ENCODE assay signal across 36 cellular contexts in the genomic region with DNA sequence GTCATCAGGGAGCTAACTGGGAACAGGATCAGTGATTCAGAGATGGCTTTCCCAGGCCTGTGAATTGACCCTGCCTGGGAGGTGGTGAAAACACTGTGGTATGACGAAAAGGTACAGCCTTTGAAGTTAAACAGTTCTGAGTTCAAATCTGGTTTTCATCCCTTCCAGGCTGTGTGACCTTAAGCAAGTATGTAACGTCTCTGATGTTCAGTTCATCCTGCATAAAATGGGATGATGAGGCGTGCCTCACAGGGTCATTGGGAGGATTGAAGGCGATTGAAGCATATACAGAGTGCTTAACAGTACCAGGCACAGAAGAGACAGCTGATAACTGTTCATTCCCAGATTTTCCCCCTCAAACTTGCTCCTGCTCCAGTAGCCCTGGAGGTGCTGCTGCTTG.
"Had no signal": no experiment of that assay in that cellular context is flagged by ENCODE, and none has a peak within 500 bp of the region (broad histone marks: within the 10 kb centered on the region; RNA-seq: fewer than 3 reads in every experiment).

No MANE protein-coding gene starts in this region.

- DNase-seq: activated CD4-positive, alpha-beta memory T cell treated with anti-CD3 and anti-CD28 coated beads, Interleukin-2, amount 10 ng/mL, durations not matched to agents 7 days and 5 days; activated CD4-positive, alpha-beta T cell treated with anti-CD3 and anti-CD28 coated beads for 1 hour; activated CD4-positive, alpha-beta T cell treated with anti-CD3 and anti-CD28 coated beads for 36 hours; activated CD4-positive, alpha-beta T cell treated with anti-CD3 and anti-CD28 coated beads for 48 hours; activated CD4-positive, alpha-beta T cell treated with anti-CD3 and anti-CD28 coated beads, Interleukin-2, amount 10 ng/mL, durations not matched to agents 7 days and 5 days; activated CD4-positive, alpha-beta T cell treated with anti-CD3 and anti-CD28 coated beads, Interleukin-2, amount 50 U/mL, for 48 hours; activated CD4-positive, CD25-positive, alpha-beta regulatory T cell; activated CD8-positive, alpha-beta memory T cell treated with anti-CD3 and anti-CD28 coated beads for 24 hours; activated CD8-positive, alpha-beta memory T cell treated with anti-CD3 and anti-CD28 coated beads, Interleukin-2, amount 10 ng/mL, durations not matched to agents 7 days and 5 days; activated CD8-positive, alpha-beta memory T cell treated with anti-CD3 and anti-CD28 coated beads, Interleukin-2, amount 50 U/mL, for 48 hours; activated CD8-positive, alpha-beta T cell treated with anti-CD3 and anti-CD28 coated beads, Interleukin-2, amount 10 ng/mL, durations not matched to agents 7 days and 5 days; activated effector memory CD4-positive, alpha-beta T cell treated with Interleukin-2 at 50 U/mL for 16 hours; activated gamma-delta T cell; activated naive CD4-positive, alpha-beta T cell treated with anti-CD3 and anti-CD28 coated beads, Interleukin-2, amount 10 ng/mL, durations not matched to agents 7 days and 5 days; activated naive CD4-positive, alpha-beta T cell treated with Interleukin-2 at 50 U/mL for 16 hours; activated naive CD8-positive, alpha-beta T cell treated with anti-CD3 and anti-CD28 coated beads, Interleukin-2, amount 10 ng/mL, durations not matched to agents 7 days and 5 days; activated naive CD8-positive, alpha-beta T cell treated with anti-CD3 and anti-CD28 coated beads, Interleukin-2, amount 50 U/mL, for 24 hours; activated T-cell treated with anti-CD3 and anti-CD28 coated beads, Interleukin-2, amount 50 U/mL, for 24 hours; activated T-cell treated with anti-CD3 and anti-CD28 coated beads, Interleukin-2, amount 50 U/mL, for 48 hours; amygdala; anterior cingulate cortex; brain microvascular endothelial cell; caudate nucleus; T-cell; T-helper 2 cell; T-helper 9 cell; WERI-Rb-1 had no signal

- ATAC-seq: activated CD4-positive, alpha-beta T cell treated with anti-CD3 and anti-CD28 coated beads for 36 hours; activated CD4-positive, CD25-positive, alpha-beta regulatory T cell treated with anti-CD3 and anti-CD28 coated beads, Interleukin-2, amount 50 U/mL, for 24 hours; activated CD8-positive, alpha-beta memory T cell treated with anti-CD3 and anti-CD28 coated beads, Interleukin-2, amount 10 ng/mL, durations not matched to agents 7 days and 5 days; activated CD8-positive, alpha-beta T cell treated with anti-CD3 and anti-CD28 coated beads, Interleukin-2, amount 10 ng/mL, durations not matched to agents 7 days and 5 days; activated naive CD8-positive, alpha-beta T cell treated with anti-CD3 and anti-CD28 coated beads, Interleukin-2, amount 50 U/mL, for 24 hours; T-cell; WTC11 had no signal

- H3K27ac Mint-ChIP-seq: activated CD4-positive, alpha-beta memory T cell treated with anti-CD3 and anti-CD28 coated beads, Interleukin-2, amount 10 ng/mL, durations not matched to agents 7 days and 5 days; activated CD4-positive, alpha-beta T cell treated with anti-CD3 and anti-CD28 coated beads for 36 hours; activated CD4-positive, alpha-beta T cell treated with anti-CD3 and anti-CD28 coated beads, Interleukin-2, amount 10 ng/mL, durations not matched to agents 7 days and 5 days; activated CD8-positive, alpha-beta memory T cell treated with anti-CD3 and anti-CD28 coated beads, Interleukin-2, amount 10 ng/mL, durations not matched to agents 7 days and 5 days; activated CD8-positive, alpha-beta T cell treated with anti-CD3 and anti-CD28 coated beads, Interleukin-2, amount 10 ng/mL, durations not matched to agents 7 days and 5 days; activated naive CD4-positive, alpha-beta T cell treated with anti-CD3 and anti-CD28 coated beads, Interleukin-2, amount 10 ng/mL, durations not matched to agents 7 days and 5 days; activated naive CD4-positive, alpha-beta T cell treated with anti-CD3 and anti-CD28 coated beads, Interleukin-2, amount 50 U/mL, for 24 hours; activated naive CD8-positive, alpha-beta T cell; activated naive CD8-positive, alpha-beta T cell treated with anti-CD3 and anti-CD28 coated beads, Interleukin-2, amount 10 ng/mL, durations not matched to agents 7 days and 5 days; activated naive CD8-positive, alpha-beta T cell treated with anti-CD3 and anti-CD28 coated beads, Interleukin-2, amount 50 U/mL, for 24 hours; activated T-cell treated with anti-CD3 and anti-CD28 coated beads, Interleukin-2, amount 50 U/mL, for 24 hours; activated T-helper 2 cell treated with anti-CD3 and anti-CD28 coated beads, Interferon-gamma antibody, Interleukin-2, Interleukin-4, amounts not matched to agents 10 μg/mL and 5 μg/mL and 100 μg/mL, durations not matched to agents 14 hours and 24 hours and 36 hours; T-cell; T-helper 2 cell treated with Interferon-gamma antibody and Interleukin-4, amounts not matched to agents 5 μg/mL and 100 μg/mL, for 36 hours; WTC11 had no signal

- H3K9me3 Mint-ChIP-seq: activated CD4-positive, alpha-beta memory T cell treated with anti-CD3 and anti-CD28 coated beads, Interleukin-2, amount 10 ng/mL, durations not matched to agents 7 days and 5 days; activated CD4-positive, alpha-beta T cell treated with anti-CD3 and anti-CD28 coated beads, Interleukin-2, amount 10 ng/mL, durations not matched to agents 7 days and 5 days; activated naive CD4-positive, alpha-beta T cell treated with anti-CD3 and anti-CD28 coated beads, Interleukin-2, amount 10 ng/mL, durations not matched to agents 7 days and 5 days; activated naive CD4-positive, alpha-beta T cell treated with anti-CD3 and anti-CD28 coated beads, Interleukin-2, amount 50 U/mL, for 24 hours; activated naive CD8-positive, alpha-beta T cell treated with anti-CD3 and anti-CD28 coated beads, Interleukin-2, amount 10 ng/mL, durations not matched to agents 7 days and 5 days; activated naive CD8-positive, alpha-beta T cell treated with anti-CD3 and anti-CD28 coated beads, Interleukin-2, amount 50 U/mL, for 24 hours; activated T-cell treated with anti-CD3 and anti-CD28 coated beads, Interleukin-2, amount 50 U/mL, for 24 hours; activated T-helper 2 cell treated with anti-CD3 and anti-CD28 coated beads, Interferon-gamma antibody, Interleukin-2, Interleukin-4, amounts not matched to agents 10 μg/mL and 5 μg/mL and 100 μg/mL, durations not matched to agents 14 hours and 24 hours and 36 hours; T-cell; T-helper 2 cell treated with Interferon-gamma antibody and Interleukin-4, amounts not matched to agents 5 μg/mL and 100 μg/mL, for 36 hours; WTC11 had no signal

- H3K36me3 Mint-ChIP-seq: activated CD8-positive, alpha-beta memory T cell treated with anti-CD3 and anti-CD28 coated beads, Interleukin-2, amount 10 ng/mL, durations not matched to agents 7 days and 5 days; activated naive CD4-positive, alpha-beta T cell treated with anti-CD3 and anti-CD28 coated beads, Interleukin-2, amount 10 ng/mL, durations not matched to agents 7 days and 5 days; activated naive CD8-positive, alpha-beta T cell treated with anti-CD3 and anti-CD28 coated beads, Interleukin-2, amount 10 ng/mL, durations not matched to agents 7 days and 5 days had no signal

- H3K36me3 ChIP-seq: brain microvascular endothelial cell, breast epithelium, cardiac muscle cell had no signal

- H3K9me3 ChIP-seq: ascending aorta, breast epithelium had no signal

- H3K27me3 Mint-ChIP-seq: activated CD4-positive, alpha-beta memory T cell treated with anti-CD3 and anti-CD28 coated beads, Interleukin-2, amount 10 ng/mL, durations not matched to agents 7 days and 5 days; activated CD4-positive, alpha-beta T cell treated with anti-CD3 and anti-CD28 coated beads for 36 hours; activated CD4-positive, alpha-beta T cell treated with anti-CD3 and anti-CD28 coated beads, Interleukin-2, amount 10 ng/mL, durations not matched to agents 7 days and 5 days; activated CD8-positive, alpha-beta memory T cell treated with anti-CD3 and anti-CD28 coated beads, Interleukin-2, amount 10 ng/mL, durations not matched to agents 7 days and 5 days; activated naive CD4-positive, alpha-beta T cell treated with anti-CD3 and anti-CD28 coated beads, Interleukin-2, amount 10 ng/mL, durations not matched to agents 7 days and 5 days; activated naive CD4-positive, alpha-beta T cell treated with anti-CD3 and anti-CD28 coated beads, Interleukin-2, amount 50 U/mL, for 24 hours; activated naive CD8-positive, alpha-beta T cell; activated naive CD8-positive, alpha-beta T cell treated with anti-CD3 and anti-CD28 coated beads, Interleukin-2, amount 10 ng/mL, durations not matched to agents 7 days and 5 days; activated naive CD8-positive, alpha-beta T cell treated with anti-CD3 and anti-CD28 coated beads, Interleukin-2, amount 50 U/mL, for 24 hours; activated T-cell treated with anti-CD3 and anti-CD28 coated beads, Interleukin-2, amount 50 U/mL, for 24 hours; T-cell had no signal

- H3K4me1 Mint-ChIP-seq: activated naive CD4-positive, alpha-beta T cell treated with anti-CD3 and anti-CD28 coated beads, Interleukin-2, amount 10 ng/mL, durations not matched to agents 7 days and 5 days; activated naive CD8-positive, alpha-beta T cell treated with anti-CD3 and anti-CD28 coated beads, Interleukin-2, amount 10 ng/mL, durations not matched to agents 7 days and 5 days had no signal

- H3K27me3 ChIP-seq: ascending aorta, brain microvascular endothelial cell, breast epithelium, cardiac muscle cell had no signal

- H3K4me3 Mint-ChIP-seq: activated CD4-positive, alpha-beta memory T cell treated with anti-CD3 and anti-CD28 coated beads, Interleukin-2, amount 10 ng/mL, durations not matched to agents 7 days and 5 days; activated CD4-positive, alpha-beta T cell treated with anti-CD3 and anti-CD28 coated beads for 36 hours; activated CD4-positive, alpha-beta T cell treated with anti-CD3 and anti-CD28 coated beads, Interleukin-2, amount 10 ng/mL, durations not matched to agents 7 days and 5 days; activated CD8-positive, alpha-beta memory T cell treated with anti-CD3 and anti-CD28 coated beads, Interleukin-2, amount 10 ng/mL, durations not matched to agents 7 days and 5 days; activated CD8-positive, alpha-beta T cell treated with anti-CD3 and anti-CD28 coated beads, Interleukin-2, amount 10 ng/mL, durations not matched to agents 7 days and 5 days; activated naive CD4-positive, alpha-beta T cell treated with anti-CD3 and anti-CD28 coated beads, Interleukin-2, amount 10 ng/mL, durations not matched to agents 7 days and 5 days; activated naive CD4-positive, alpha-beta T cell treated with anti-CD3 and anti-CD28 coated beads, Interleukin-2, amount 50 U/mL, for 24 hours; activated naive CD8-positive, alpha-beta T cell; activated naive CD8-positive, alpha-beta T cell treated with anti-CD3 and anti-CD28 coated beads, Interleukin-2, amount 10 ng/mL, durations not matched to agents 7 days and 5 days; activated naive CD8-positive, alpha-beta T cell treated with anti-CD3 and anti-CD28 coated beads, Interleukin-2, amount 50 U/mL, for 24 hours; activated T-cell treated with anti-CD3 and anti-CD28 coated beads, Interleukin-2, amount 50 U/mL, for 24 hours; T-cell; T-helper 2 cell treated with Interferon-gamma antibody and Interleukin-4, amounts not matched to agents 5 μg/mL and 100 μg/mL, for 36 hours; WTC11 had no signal

- H3K27ac ChIP-seq: ascending aorta, brain microvascular endothelial cell, breast epithelium, cardiac muscle cell, WERI-Rb-1 had no signal

- H3K4me1 ChIP-seq: ascending aorta had no signal

- H3K4me3 ChIP-seq: ascending aorta, breast epithelium, cardiac muscle cell had no signal
